ENCODE assay signal across 22 cellular contexts in the genomic region with DNA sequence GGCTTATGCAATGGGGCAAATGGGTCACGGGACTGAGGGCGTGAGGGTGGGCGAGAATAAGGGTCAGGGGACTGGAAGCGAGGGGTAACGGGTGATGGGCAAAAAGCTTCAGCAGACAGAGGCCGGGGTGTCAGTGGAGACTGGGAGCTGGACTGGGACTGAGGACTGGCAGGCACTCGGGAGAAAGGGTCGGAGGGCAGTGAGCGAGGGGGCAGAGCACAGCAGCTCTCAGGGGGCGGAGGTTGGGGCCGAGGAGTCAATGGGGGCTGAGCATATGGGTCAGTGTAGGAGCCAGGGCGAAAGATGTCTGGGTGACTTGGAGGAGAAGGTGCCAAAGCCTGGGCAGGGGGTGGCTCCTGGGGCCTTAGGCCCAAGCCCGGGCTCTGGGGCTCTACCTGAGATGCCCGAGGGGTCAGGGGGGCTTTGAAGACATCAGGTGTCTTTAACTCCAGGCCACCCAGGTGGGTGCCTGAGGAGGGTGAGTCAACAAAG. TPM values are rescaled to one million over a fixed set of nuclear protein-coding genes. Genes with fewer than 3 reads are reported as not detected.
A peak's percentile ranks its signal among the peaks of the same experiment; 100 is the strongest.
DNase-seq lines count a peak whose midpoint lies in the region; ATAC-seq, FAIRE-seq and TF ChIP-seq lines count a peak whose summit lies in the region.
"Had no signal": no experiment of that assay in that cellular context is flagged by ENCODE, and none has a peak within 500 bp of the region (broad histone marks: within the 10 kb centered on the region; RNA-seq: fewer than 3 reads in every experiment).

No MANE protein-coding gene starts in this region.

- WGBS in mammary epithelial cell (ENCODE audit: low coverage, missing lambda C conversion rate) = 94% methylated on average over 5 of the region's 14 CpGs
- 91 to 96% (median 95%) methylated on average over 14 of the region's 14 CpGs for WGBS in spleen, 5 donors

- CTCF ChIA-PET in MCF 10A (lab: Yijun Ruan, JAX) = interaction anchor here (0.6 to 0.7 kb wide), 3 partner anchors 10 to 80 kb away, joined by 3 read pairs; no protein-coding TSS in a partner anchor
- CTCF ChIA-PET in mammary epithelial cell (lab: Charles Lee; ENCODE audit: low non-redundant PET) = no interaction called here
- CTCF ChIA-PET in endothelial cell of umbilical vein (lab: Charles Lee) = interaction anchor here (1.4 to 1.7 kb wide), 2 partner anchors 9 to 44 kb away, joined by 4 to 5 read pairs; no protein-coding TSS in a partner anchor

- no peaks in the 10 kb centered on the region for H4K20me1 ChIP-seq in mammary epithelial cell (ENCODE audit: insufficient read depth, low read length)
- H4K20me1 ChIP-seq in endothelial cell of umbilical vein (replicated peaks; ENCODE audit: control insufficient read depth, extremely low read depth, insufficient read depth, low read length) = no peaks in the 10 kb centered on the region

- dilution Hi-C loops in mammary epithelial cell (cut with HindIII; ENCODE audit: low sequenced_read_pairs) (loop anchor here (5.0 to 10.0 kb wide), 2 partner anchors 56 to 87 kb away; no protein-coding TSS in a partner anchor), endothelial cell of umbilical vein (cut with MboI; ENCODE audit: extremely low pct_ligation_motif_present, low sequenced_read_pairs) (no loop called here)

- H3K4me2 ChIP-seq in mammary epithelial cell (ENCODE audit: insufficient read depth, low read depth, low read length) = no peak overlapping the region
- no peak overlapping the region for H3K4me2 ChIP-seq in endothelial cell of umbilical vein (ENCODE audit: insufficient read depth, low read length)

- no peaks in the 10 kb centered on the region for H3K4me1 Mint-ChIP-seq in MCF 10A (ENCODE audit: insufficient read depth, unreplicated experiment)
- peaks cover 17% of the 10 kb centered on the region for H3K4me1 Mint-ChIP-seq in stimulated activated effector memory CD8-positive, alpha-beta T cell treated with anti-CD3 and anti-CD28 coated beads, Interleukin-12 subunit alpha, Interleukin-12 subunit beta, amount 100 ng/mL, for 72 hours

- H3K36me3 ChIP-seq in mammary epithelial cell (ENCODE audit: insufficient read depth, low read length) (peaks cover 45% of the 10 kb centered on the region), endothelial cell of umbilical vein (ENCODE audit: control insufficient read depth in 2 of 2, extremely low read depth in 1 of 2, insufficient read depth in 2 of 2, low read length in 2 of 2) (peaks cover 42 to 78% of the 10 kb centered on the region in 2 experiments), spleen (peaks cover 13 to 100% (median 92%) of the 10 kb centered on the region in 6 donors)

- H3K27me3 ChIP-seq in mammary epithelial cell (ENCODE audit: insufficient read depth, low read length) (no peaks in the 10 kb centered on the region), endothelial cell of umbilical vein (ENCODE audit: control insufficient read depth in 2 of 2, insufficient read depth in 2 of 2, low read length in 2 of 2) (no peaks in the 10 kb centered on the region), spleen (replicated peaks in 1 of 7) (no peaks in the 10 kb centered on the region)

- no peak for ATAC-seq in stimulated activated effector memory CD8-positive, alpha-beta T cell treated with anti-CD3 and anti-CD28 coated beads, Interleukin-12 subunit alpha, Interleukin-12 subunit beta, amount 100 ng/mL, for 72 hours
- no peak for ATAC-seq in HG02798 (IDR thresholded peaks at IDR 0.05; ENCODE audit: poor library complexity, unreplicated experiment)

- H3K27ac Mint-ChIP-seq in MCF 10A (ENCODE audit: low read depth, unreplicated experiment) = peak overlapping the region; percentile 83
- H3K27ac Mint-ChIP-seq in stimulated activated effector memory CD8-positive, alpha-beta T cell treated with anti-CD3 and anti-CD28 coated beads, Interleukin-12 subunit alpha, Interleukin-12 subunit beta, amount 100 ng/mL, for 72 hours = peak overlapping the region; percentile 43
- H3K27ac Mint-ChIP-seq: HFFc6 had no signal

- H3K79me2 ChIP-seq in mammary epithelial cell (ENCODE audit: insufficient read depth, low read length) (peaks cover 5% of the 10 kb centered on the region), endothelial cell of umbilical vein (ENCODE audit: control insufficient read depth, insufficient read depth, low read length) (no peaks in the 10 kb centered on the region)

- DNase-seq in MCF 10A (ENCODE audit: unreplicated experiment) (no peak), mammary epithelial cell (no peak), endothelial cell of umbilical vein (ENCODE audit: low read depth, low spot score) (no peak), spleen (no peak)
- no peak for DNase-seq in stimulated activated effector memory CD8-positive, alpha-beta T cell treated with anti-CD3 and anti-CD28 coated beads, Interleukin-12 subunit alpha, Interleukin-12 subunit beta, amount 100 ng/mL, for 72 hours (ENCODE audit: low spot score in 2 of 2)
- DNase-seq: AML-193, DMS 273 treated with DMSO at 0.1 percent for 48 hours, DND-41, HFFc6, NCI-H1417 treated with DMSO at 0.1 percent for 48 hours, NCI-H187 treated with DMSO at 0.1 percent for 48 hours, NCI-H226, NCI-H524, NCI-H82, SIG-M5 had no signal

- POLR2A ChIA-PET in MCF 10A (lab: Yijun Ruan, JAX) = no interaction called here
- POLR2A ChIA-PET in endothelial cell of umbilical vein (lab: Charles Lee) = interaction anchor here (0.6 to 1.3 kb wide), 2 partner anchors 14 to 16 kb away, joined by 3 read pairs; no protein-coding TSS in a partner anchor

- TF ChIP-seq POLR2A in endothelial cell of umbilical vein (IDR thresholded peaks at IDR 0.05; ENCODE audit: low read depth, low read length) (no peak), spleen (IDR thresholded peaks at IDR 0.05) (no peak)

- H3K36me3 Mint-ChIP-seq in MCF 10A (ENCODE audit: insufficient read depth, unreplicated experiment) = peaks cover 75% of the 10 kb centered on the region
- H3K36me3 Mint-ChIP-seq in stimulated activated effector memory CD8-positive, alpha-beta T cell treated with anti-CD3 and anti-CD28 coated beads, Interleukin-12 subunit alpha, Interleukin-12 subunit beta, amount 100 ng/mL, for 72 hours = peaks cover 92% of the 10 kb centered on the region

- FAIRE-seq in endothelial cell of umbilical vein (lab: Jason Lieb, UNC) = no peak
- FAIRE-seq: H54 had no signal

- H3K27ac ChIP-seq in mammary epithelial cell (ENCODE audit: insufficient read depth, low read depth, low read length) = no peak overlapping the region
- no peak overlapping the region for H3K27ac ChIP-seq in endothelial cell of umbilical vein (ENCODE audit: insufficient read depth, low read depth, low read length)
- no peak overlapping the region for H3K27ac ChIP-seq in spleen
- H3K27ac ChIP-seq: 22Rv1, C4-2B had no signal

- no peak for TF ChIP-seq CTCF in MCF 10A (IDR thresholded peaks at IDR 0.05; ENCODE audit: unreplicated experiment)
- no peak for TF ChIP-seq CTCF in mammary epithelial cell (conservative IDR thresholded peaks at IDR 0.05 in 1 of 2, IDR thresholded peaks at IDR 0.05 in 1 of 2; ENCODE audit: extremely low read depth in 1 of 2, insufficient read depth in 1 of 2, low read depth in 1 of 2, low read length in 2 of 2)
- no peak for TF ChIP-seq CTCF in endothelial cell of umbilical vein (IDR thresholded peaks at IDR 0.05; ENCODE audit: extremely low read depth in 1 of 2, insufficient read depth in 1 of 2, low read depth in 1 of 2, low read length in 2 of 2)
- no peak for TF ChIP-seq CTCF in spleen (IDR thresholded peaks at IDR 0.05 in 8 of 11, conservative IDR thresholded peaks at IDR 0.05 in 3 of 11)

- no TSS peak for BruUV-seq in MCF 10A (replicated peaks; lab: Mats Ljungman, UMichigan)
- BruUV-seq in mammary epithelial cell (replicated peaks; lab: Mats Ljungman, UMichigan) = no TSS peak
- BruUV-seq in endothelial cell of umbilical vein (replicated peaks; lab: Mats Ljungman, UMichigan) = TSS peak; percentile 12

- H3K9me1 ChIP-seq in endothelial cell of umbilical vein (replicated peaks; ENCODE audit: control insufficient read depth, extremely low read depth, insufficient read depth, low read length) = no peaks in the 10 kb centered on the region

- H3K4me1 ChIP-seq in mammary epithelial cell (ENCODE audit: insufficient read depth, low read length) (no peaks in the 10 kb centered on the region), endothelial cell of umbilical vein (ENCODE audit: control insufficient read depth, extremely low read depth, insufficient read depth, low read length) (no peaks in the 10 kb centered on the region), spleen (peaks cover 0 to 10% (median 0%) of the 10 kb centered on the region in 6 donors)

- H3K27me3 Mint-ChIP-seq in MCF 10A (ENCODE audit: insufficient read depth, unreplicated experiment) = no peaks in the 10 kb centered on the region

- no peak overlapping the region for H3K4me3 ChIP-seq in mammary epithelial cell (replicated peaks in 1 of 3; ENCODE audit: insufficient read depth in 1 of 3, low read depth in 2 of 3, low read length in 3 of 3)
- no peak overlapping the region for H3K4me3 ChIP-seq in endothelial cell of umbilical vein (replicated peaks in 1 of 3; ENCODE audit: insufficient read depth in 1 of 3, low read depth in 1 of 3, low read length in 3 of 3)
- H3K4me3 ChIP-seq in spleen = no peak overlapping the region

- H2AFZ ChIP-seq in mammary epithelial cell (ENCODE audit: low read depth, low read length) = no peak overlapping the region
- no peak overlapping the region for H2AFZ ChIP-seq in endothelial cell of umbilical vein (ENCODE audit: low read depth, low read length)

- no peak overlapping the region for H3K9ac ChIP-seq in mammary epithelial cell (ENCODE audit: insufficient read depth, low read length)
- no peak overlapping the region for H3K9ac ChIP-seq in endothelial cell of umbilical vein (replicated peaks; ENCODE audit: extremely low read depth, insufficient read depth, low read length)

- H3K4me3 Mint-ChIP-seq in MCF 10A (ENCODE audit: unreplicated experiment) = no peak overlapping the region
- H3K4me3 Mint-ChIP-seq in stimulated activated effector memory CD8-positive, alpha-beta T cell treated with anti-CD3 and anti-CD28 coated beads, Interleukin-12 subunit alpha, Interleukin-12 subunit beta, amount 100 ng/mL, for 72 hours = no peak overlapping the region
- H3K4me3 Mint-ChIP-seq: HFFc6 had no signal

- H3K9me3 ChIP-seq in mammary epithelial cell (replicated peaks; ENCODE audit: insufficient read depth, low read length) = no peaks in the 10 kb centered on the region
- H3K9me3 ChIP-seq in endothelial cell of umbilical vein (replicated peaks; ENCODE audit: control insufficient read depth, insufficient read depth, low read length) = no peaks in the 10 kb centered on the region
- no peaks in the 10 kb centered on the region for H3K9me3 ChIP-seq in spleen

- no peaks in the 10 kb centered on the region for H3K9me3 Mint-ChIP-seq in MCF 10A (ENCODE audit: unreplicated experiment)
- no peaks in the 10 kb centered on the region for H3K9me3 Mint-ChIP-seq in stimulated activated effector memory CD8-positive, alpha-beta T cell treated with anti-CD3 and anti-CD28 coated beads, Interleukin-12 subunit alpha, Interleukin-12 subunit beta, amount 100 ng/mL, for 72 hours
- H3K9me3 Mint-ChIP-seq: HFFc6 had no signal

- intact Hi-C loops in MCF 10A (cut with micrococcal nuclease) (no loop called here), mammary epithelial cell (cut with micrococcal nuclease) (no loop called here), endothelial cell of umbilical vein (cut with micrococcal nuclease) (no loop called here), spleen (cut with DNase I; ENCODE audit: low total_unique reads) (no loop called here)

- in situ Hi-C loops in mammary epithelial cell (cut with MboI; ENCODE audit: low sequenced_read_pairs in 2 of 2) = no loop called here

RNA-seq across cellular contexts. Expression of gene KMT2D, which starts 20.2 kb away (rescaled TPM):
- total RNA-seq in MCF 10A (2022) (76.9 and 92.5 TPM in 2 replicates), mammary epithelial cell (10 to 100 TPM; 30.7 to 78.0 TPM), endothelial cell of umbilical vein (106 and 120 TPM in 2 replicates), spleen (100 to 1,000 TPM; 115 to 172 (median 163) TPM)
- polyA plus RNA-seq in mammary epithelial cell (8.0 TPM), endothelial cell of umbilical vein (11.5 and 15.1 TPM in 2 replicates), spleen (10 to 100 TPM in 1 of 3 donors, 1 to 10 TPM in 2; 5.1 to 42.1 (median 6.0) TPM)
- polyA minus RNA-seq in mammary epithelial cell (90.4 TPM), endothelial cell of umbilical vein (46.9 and 49.0 TPM in 2 replicates)
- 23.2 and 26.0 TPM in 2 replicates for polyA plus RNA-seq in endothelial cell of umbilical vein (2011; cell fraction: cytosol; rRNA removed)
- 85.9 and 110 TPM in 2 replicates for polyA plus RNA-seq in endothelial cell of umbilical vein (2011; cell fraction: nucleus; rRNA removed)
- polyA plus RNA-seq in endothelial cell of umbilical vein (2012) = 40.1 and 45.3 TPM in 2 replicates
- 31.9 TPM for polyA minus RNA-seq in endothelial cell of umbilical vein (2011; cell fraction: cytosol; rRNA and poly(A)+ RNA removed)
- 43.5 and 55.7 TPM in 2 replicates for polyA minus RNA-seq in endothelial cell of umbilical vein (2011; cell fraction: nucleus; rRNA and poly(A)+ RNA removed)

RNA-seq across cellular contexts. Expression of gene PRKAG1, which starts 21.8 kb away (rescaled TPM):
- total RNA-seq in MCF 10A (2022) = 80.3 and 84.6 TPM in 2 replicates
- 10 to 100 TPM; 56.7 to 84.8 TPM for total RNA-seq in mammary epithelial cell
- polyA plus RNA-seq in mammary epithelial cell = 89.0 TPM
- 73.9 TPM for polyA minus RNA-seq in mammary epithelial cell
- 50.0 and 54.9 TPM in 2 replicates for total RNA-seq in endothelial cell of umbilical vein
- 52.1 and 59.5 TPM in 2 replicates for polyA plus RNA-seq in endothelial cell of umbilical vein
- 58.4 and 63.5 TPM in 2 replicates for polyA plus RNA-seq in endothelial cell of umbilical vein (2011; cell fraction: cytosol; rRNA removed)
- 49.4 and 50.8 TPM in 2 replicates for polyA plus RNA-seq in endothelial cell of umbilical vein (2011; cell fraction: nucleus; rRNA removed)
- 49.7 and 56.2 TPM in 2 replicates for polyA plus RNA-seq in endothelial cell of umbilical vein (2012)
- 47.0 and 53.3 TPM in 2 replicates for polyA minus RNA-seq in endothelial cell of umbilical vein
- 40.7 TPM for polyA minus RNA-seq in endothelial cell of umbilical vein (2011; cell fraction: cytosol; rRNA and poly(A)+ RNA removed)
- 17.3 and 22.1 TPM in 2 replicates for polyA minus RNA-seq in endothelial cell of umbilical vein (2011; cell fraction: nucleus; rRNA and poly(A)+ RNA removed)
- total RNA-seq in spleen = 10 to 100 TPM; 40.2 to 47.2 (median 44.6) TPM
- 10 to 100 TPM; 34.1 to 41.4 (median 39.8) TPM for polyA plus RNA-seq in spleen

RNA-seq across cellular contexts. Expression of gene RHEBL1, which starts 29.4 kb away (rescaled TPM):
- total RNA-seq in MCF 10A (2022) = 0.35 and 0.93 TPM in 2 replicates
- 1 to 10 TPM; 1.0 to 2.3 TPM for total RNA-seq in mammary epithelial cell
- polyA plus RNA-seq in mammary epithelial cell = 1.9 TPM
- polyA minus RNA-seq in mammary epithelial cell = not detected
- 2.3 and 2.6 TPM in 2 replicates for total RNA-seq in endothelial cell of umbilical vein
- polyA plus RNA-seq in endothelial cell of umbilical vein = 2.2 and 2.7 TPM in 2 replicates
- 1.7 and 2.1 TPM in 2 replicates for polyA plus RNA-seq in endothelial cell of umbilical vein (2011; cell fraction: cytosol; rRNA removed)
- polyA plus RNA-seq in endothelial cell of umbilical vein (2011; cell fraction: nucleus; rRNA removed) = 1.6 and 2.2 TPM in 2 replicates
- polyA plus RNA-seq in endothelial cell of umbilical vein (2012) = 2.0 and 2.6 TPM in 2 replicates
- 1.5 TPM in 1 of 2 replicates, not detected in the other for polyA minus RNA-seq in endothelial cell of umbilical vein
- 2.7 TPM for polyA minus RNA-seq in endothelial cell of umbilical vein (2011; cell fraction: cytosol; rRNA and poly(A)+ RNA removed)
- 0.63 TPM in 1 of 2 replicates, not detected in the other for polyA minus RNA-seq in endothelial cell of umbilical vein (2011; cell fraction: nucleus; rRNA and poly(A)+ RNA removed)
- total RNA-seq in spleen = 1 to 10 TPM; 2.0 to 4.3 (median 2.5) TPM
- 1 to 10 TPM; 3.9 to 6.7 (median 5.5) TPM for polyA plus RNA-seq in spleen

RNA-seq across cellular contexts. Expression of gene DDN, which starts 41.2 kb away (rescaled TPM):
- total RNA-seq in MCF 10A (2022) (0.28 and 0.47 TPM in 2 replicates), mammary epithelial cell (under 1 TPM; 0.33 to 0.52 TPM), endothelial cell of umbilical vein (0.22 and 0.42 TPM in 2 replicates), spleen (1 to 10 TPM in 1 of 7 donors, under 1 TPM in 5, not detected in 1; 0.15 to 2.0 (median 0.40) TPM)
- polyA plus RNA-seq in mammary epithelial cell (0.09 TPM), endothelial cell of umbilical vein (0.06 and 0.07 TPM in 2 replicates), spleen (under 1 TPM; 0.09 to 0.64 (median 0.42) TPM)
- polyA minus RNA-seq in mammary epithelial cell (not detected), endothelial cell of umbilical vein (0.06 and 0.12 TPM in 2 replicates)
- polyA plus RNA-seq in endothelial cell of umbilical vein (2011; cell fraction: cytosol; rRNA removed) = 0.06 and 0.08 TPM in 2 replicates
- polyA plus RNA-seq in endothelial cell of umbilical vein (2011; cell fraction: nucleus; rRNA removed) = 0.22 and 0.50 TPM in 2 replicates
- polyA plus RNA-seq in endothelial cell of umbilical vein (2012) = 0.26 and 0.31 TPM in 2 replicates
- 2.7 TPM for polyA minus RNA-seq in endothelial cell of umbilical vein (2011; cell fraction: cytosol; rRNA and poly(A)+ RNA removed)
- 0.19 and 0.24 TPM in 2 replicates for polyA minus RNA-seq in endothelial cell of umbilical vein (2011; cell fraction: nucleus; rRNA and poly(A)+ RNA removed)
- total RNA-seq: M059J, RPMI7951 had no signal

RNA-seq across cellular contexts. Expression of gene DHH, which starts 54.2 kb away (rescaled TPM):
- total RNA-seq in MCF 10A (2022) = not detected in 2 replicates
- under 1 TPM in 1 of 2 donors, not detected in 1; under 0.01 TPM for total RNA-seq in mammary epithelial cell
- polyA plus RNA-seq in mammary epithelial cell = not detected
- not detected for polyA minus RNA-seq in mammary epithelial cell
- total RNA-seq in endothelial cell of umbilical vein = 3.3 and 3.9 TPM in 2 replicates
- 2.9 and 4.2 TPM in 2 replicates for polyA plus RNA-seq in endothelial cell of umbilical vein
- polyA plus RNA-seq in endothelial cell of umbilical vein (2011; cell fraction: cytosol; rRNA removed) = 1.7 and 3.0 TPM in 2 replicates
- 1.4 and 1.8 TPM in 2 replicates for polyA plus RNA-seq in endothelial cell of umbilical vein (2011; cell fraction: nucleus; rRNA removed)
- 1.7 and 2.6 TPM in 2 replicates for polyA plus RNA-seq in endothelial cell of umbilical vein (2012)
- 1.5 and 3.0 TPM in 2 replicates for polyA minus RNA-seq in endothelial cell of umbilical vein
- polyA minus RNA-seq in endothelial cell of umbilical vein (2011; cell fraction: cytosol; rRNA and poly(A)+ RNA removed) = not detected
- 1.3 and 1.5 TPM in 2 replicates for polyA minus RNA-seq in endothelial cell of umbilical vein (2011; cell fraction: nucleus; rRNA and poly(A)+ RNA removed)
- total RNA-seq in spleen = 1 to 10 TPM in 3 of 7 donors, under 1 TPM in 4; 0.33 to 2.6 (median 0.79) TPM
- polyA plus RNA-seq in spleen = under 1 TPM; 0.09 to 0.74 (median 0.59) TPM
- total RNA-seq: G401, M059J, RPMI7951 had no signal
